Comparison of ENCODE assay signal across 12 cellular contexts in genomic region chr10:4351723-4352565, GRCh38.
DNase-seq lines count a peak whose midpoint lies in the region; ATAC-seq and TF ChIP-seq lines count a peak whose summit lies in the region.
"Had no signal": no experiment of that assay in that cellular context is flagged by ENCODE, and none has a peak within 500 bp of the region (broad histone marks: within the 10 kb centered on the region; RNA-seq: fewer than 3 reads in every experiment).

No MANE protein-coding gene starts in this region.

- H3K18ac ChIP-seq in mesenchymal stem cell (ENCODE audit: low read depth in 1 of 2, low read length in 2 of 2): peak overlapping the region in 1 of 2 experiments; percentile 44
- H3K18ac ChIP-seq in H9 (ENCODE audit: insufficient read length, low read depth, low read length): no peak overlapping the region

- H2BK15ac ChIP-seq in mesenchymal stem cell (ENCODE audit: low read depth, poor library complexity, severe bottlenecking) (no peak overlapping the region), H9 (ENCODE audit: low read depth, low read length) (no peak overlapping the region)

- H3K4me3 ChIP-seq in right atrium auricular region (no peak overlapping the region), mesenchymal stem cell (ENCODE audit: insufficient read depth in 1 of 2, low read depth in 1 of 2, low read length in 2 of 2) (no peak overlapping the region), aorta (ENCODE audit: low read length in 2 of 2) (no peak overlapping the region), H7 (ENCODE audit: insufficient read depth, low read depth, low read length) (no peak overlapping the region)
- H3K4me3 ChIP-seq: skin epidermis had no signal

- no peak overlapping the region for H3K4me2 ChIP-seq in mesenchymal stem cell (ENCODE audit: low read length, poor library complexity, severe bottlenecking)
- H3K4me2 ChIP-seq in H9 (ENCODE audit: insufficient read depth, insufficient read length, low read length): no peak overlapping the region

- H3K4ac ChIP-seq in mesenchymal stem cell (ENCODE audit: low read depth in 1 of 2, low read length in 2 of 2) (peak overlapping the region in 1 of 2 experiments; percentile 11), H9 (ENCODE audit: low read depth, low read length) (no peak overlapping the region)

- H3K27ac ChIP-seq in right atrium auricular region: no peak overlapping the region
- no peak overlapping the region for H3K27ac ChIP-seq in mesenchymal stem cell (ENCODE audit: low read length, poor library complexity, severe bottlenecking)
- peak overlapping the region in 1 of 2 donors; percentile 83 for H3K27ac ChIP-seq in aorta (ENCODE audit: low read depth in 1 of 2, low read length in 2 of 2)
- H3K27ac ChIP-seq in H9 (ENCODE audit: insufficient read length, low read depth, low read length): no peak overlapping the region

- 62% methylated on average over 2 of the region's 3 CpGs for WGBS in mesenchymal stem cell
- WGBS in aorta, 2 donors: 70 to 73% methylated on average over 3 of the region's 3 CpGs
- no CpG with 5 or more reads among the region's 3 CpGs for WGBS in H9 (ENCODE audit: extremely low coverage, insufficient read length, low lambda C conversion rate)

- intact Hi-C loops in Right ventricle myocardium superior (cut with DNase I): no loop called here
- intact Hi-C loops in aorta (cut with DNase I): loop anchor here (5.0 to 10.0 kb wide), 3 partner anchors 303 to 565 kb away; partner anchors contain the start of gene KLF6 (in 1 of the 2)

- H3K36me3 ChIP-seq in right atrium auricular region (no peaks in the 10 kb centered on the region), mesenchymal stem cell (ENCODE audit: control insufficient read depth in 1 of 2, insufficient read depth in 2 of 2, low read depth in 1 of 2, low read length in 2 of 2) (no peaks in the 10 kb centered on the region), aorta (ENCODE audit: control insufficient read depth in 1 of 2, insufficient read depth in 2 of 2, low read length in 1 of 2) (peaks cover 0 to 3% of the 10 kb centered on the region in 2 donors), H7 (replicated peaks; ENCODE audit: control insufficient read depth, insufficient read depth, low read length) (no peaks in the 10 kb centered on the region)

- H3K23ac ChIP-seq in mesenchymal stem cell (ENCODE audit: low read length in 2 of 2): peak overlapping the region in 1 of 2 experiments; percentile 77
- no peak overlapping the region for H3K23ac ChIP-seq in H9 (ENCODE audit: insufficient read length, low read depth, low read length)

- H3K4me3 Mint-ChIP-seq in H9: no peak overlapping the region
- H3K4me3 Mint-ChIP-seq: activated CD8-positive, alpha-beta memory T cell treated with anti-CD3 and anti-CD28 coated beads, Interleukin-2, amount 10 ng/mL, durations not matched to agents 7 days and 5 days had no signal

- peak overlapping the region; percentile 20 for H4K8ac ChIP-seq in mesenchymal stem cell (ENCODE audit: low read length)
- H4K8ac ChIP-seq in H9 (replicated peaks; ENCODE audit: insufficient read length, low read depth, low read length): no peak overlapping the region

- H2AK5ac ChIP-seq in mesenchymal stem cell (ENCODE audit: low read length, severe bottlenecking): peak overlapping the region; percentile 71
- H2AK5ac ChIP-seq in H9 (ENCODE audit: insufficient read length, low read length): no peak overlapping the region

- H3K4me1 ChIP-seq in right atrium auricular region (peaks cover 0 to 27% of the 10 kb centered on the region in 2 donors), mesenchymal stem cell (ENCODE audit: control insufficient read depth, insufficient read depth, low read depth, low read length) (peaks cover 4% of the 10 kb centered on the region), aorta (ENCODE audit: control insufficient read depth in 1 of 2, insufficient read depth in 2 of 2, low read length in 2 of 2) (peaks cover 11 to 14% of the 10 kb centered on the region in 2 donors), H9 (ENCODE audit: insufficient read depth, low read length) (no peaks in the 10 kb centered on the region)

- H3K27ac Mint-ChIP-seq in H9: no peak overlapping the region; a peak in 1 of 7 replicates
- H3K27ac Mint-ChIP-seq: activated CD8-positive, alpha-beta memory T cell treated with anti-CD3 and anti-CD28 coated beads, Interleukin-2, amount 10 ng/mL, durations not matched to agents 7 days and 5 days had no signal

- H3K79me1 ChIP-seq in mesenchymal stem cell (replicated peaks; ENCODE audit: low read length, poor library complexity, severe bottlenecking) (no peaks in the 10 kb centered on the region), H9 (ENCODE audit: insufficient read depth, low read depth, low read length, poor library complexity, severe bottlenecking) (no peaks in the 10 kb centered on the region)

- H2BK5ac ChIP-seq in mesenchymal stem cell (ENCODE audit: low read depth, low read length, poor library complexity, severe bottlenecking) (no peak overlapping the region), H9 (ENCODE audit: insufficient read length, low read length) (no peak overlapping the region)

- H3K4me1 Mint-ChIP-seq in H9: peaks cover 4% of the 10 kb centered on the region in 2 experiments; a peak in 2 of 4 replicates

- no peaks in the 10 kb centered on the region; the same call in 1 of the 2 replicates for H3K27me3 Mint-ChIP-seq in H9 (ENCODE audit: low read depth)

- ATAC-seq in Right ventricle myocardium superior (ENCODE audit: poor library complexity) (peak; percentile 47), aorta (ENCODE audit: low FRiP score) (peak; percentile 37), HG03025 (IDR thresholded peaks at IDR 0.05; ENCODE audit: low FRiP score, unreplicated experiment) (no peak)
- ATAC-seq: activated CD8-positive, alpha-beta memory T cell treated with anti-CD3 and anti-CD28 coated beads, Interleukin-2, amount 10 ng/mL, durations not matched to agents 7 days and 5 days had no signal

- H3K56ac ChIP-seq in H9 (ENCODE audit: insufficient read length, low read depth, low read length): no peak overlapping the region

- no peak overlapping the region for H4K5ac ChIP-seq in H9 (ENCODE audit: insufficient read length, low read depth, low read length)

- H2BK20ac ChIP-seq in H9 (ENCODE audit: low read depth, low read length, poor library complexity, severe bottlenecking): no peak overlapping the region

- H3K9ac ChIP-seq in mesenchymal stem cell (ENCODE audit: low read length) (peak overlapping the region; percentile 73), H9 (ENCODE audit: extremely low read depth, insufficient read length, low read length) (no peak overlapping the region)

- no peak overlapping the region for H3K14ac ChIP-seq in mesenchymal stem cell (ENCODE audit: low read length in 2 of 2)
- no peak overlapping the region for H3K14ac ChIP-seq in H9 (ENCODE audit: insufficient read depth, low read length)

- H2BK120ac ChIP-seq in mesenchymal stem cell (ENCODE audit: low read depth, low read length) (no peak overlapping the region), H9 (ENCODE audit: low read depth, low read length, poor library complexity, severe bottlenecking) (no peak overlapping the region)

- no peak overlapping the region for H3T11ph ChIP-seq in H9 (ENCODE audit: low read length)

- no peaks in the 10 kb centered on the region for H3K9me3 Mint-ChIP-seq in H9

- H3K9me3 ChIP-seq in right atrium auricular region: no peaks in the 10 kb centered on the region
- no peaks in the 10 kb centered on the region for H3K9me3 ChIP-seq in mesenchymal stem cell (ENCODE audit: control insufficient read depth, low read length)
- H3K9me3 ChIP-seq in aorta (ENCODE audit: control insufficient read depth, low read length): no peaks in the 10 kb centered on the region
- H3K9me3 ChIP-seq in H9 (ENCODE audit: control insufficient read depth, low read depth, low read length): no peaks in the 10 kb centered on the region

- H3K27me3 ChIP-seq in right atrium auricular region (no peaks in the 10 kb centered on the region), mesenchymal stem cell (ENCODE audit: control insufficient read depth in 1 of 2, insufficient read depth in 1 of 2, low read length in 2 of 2) (no peaks in the 10 kb centered on the region), aorta (ENCODE audit: control insufficient read depth in 1 of 2, insufficient read depth in 2 of 2, low read length in 1 of 2) (no peaks in the 10 kb centered on the region), H9 (ENCODE audit: insufficient read depth, low read length) (no peaks in the 10 kb centered on the region), H7 (ENCODE audit: control insufficient read depth, insufficient read depth, low read length) (no peaks in the 10 kb centered on the region)

- H4K20me1 ChIP-seq in H9 (ENCODE audit: control insufficient read depth, insufficient read depth, insufficient read length): no peaks in the 10 kb centered on the region

- H3K36me3 Mint-ChIP-seq in H9 (ENCODE audit: insufficient read depth in 1 of 3, low read depth in 3 of 3): no peaks in the 10 kb centered on the region
- H3K36me3 Mint-ChIP-seq: activated CD8-positive, alpha-beta memory T cell treated with anti-CD3 and anti-CD28 coated beads, Interleukin-2, amount 10 ng/mL, durations not matched to agents 7 days and 5 days had no signal

- TF ChIP-seq CTCF in right atrium auricular region (IDR thresholded peaks at IDR 0.05) (no peak), H9 (conservative IDR thresholded peaks at IDR 0.05) (no peak)

- H3K79me2 ChIP-seq in H9 (ENCODE audit: insufficient read depth, low read length): no peaks in the 10 kb centered on the region

- H2AFZ ChIP-seq in mesenchymal stem cell (ENCODE audit: low read depth, low read length) (no peak overlapping the region), H9 (ENCODE audit: low read length) (no peak overlapping the region)

- H2BK12ac ChIP-seq in mesenchymal stem cell (ENCODE audit: low read length in 2 of 2) (peak overlapping the region; percentile 2 to 63), H9 (ENCODE audit: insufficient read length, low read depth, low read length) (no peak overlapping the region)

- H4K91ac ChIP-seq in mesenchymal stem cell (ENCODE audit: low read length): no peak overlapping the region
- H4K91ac ChIP-seq in H9 (ENCODE audit: insufficient read length, low read depth, low read length): no peak overlapping the region

- no peak for DNase-seq in Right ventricle myocardium superior
- DNase-seq in right atrium auricular region (ENCODE audit: low spot score): no peak
- DNase-seq in dermis blood vessel endothelial cell: peak; percentile 63
- peak; percentile 86 for DNase-seq in mesenchymal stem cell
- DNase-seq in aorta: no peak
- no peak for DNase-seq in H9
- DNase-seq in H7: no peak
- DNase-seq: activated CD8-positive, alpha-beta memory T cell treated with anti-CD3 and anti-CD28 coated beads, Interleukin-2, amount 10 ng/mL, durations not matched to agents 7 days and 5 days; DMS79; NCI-H187 had no signal

- no peaks in the 10 kb centered on the region for H3K23me2 ChIP-seq in H9 (ENCODE audit: insufficient read length, low read depth, low read length, poor library complexity, severe bottlenecking)

Comparison
In these comparisons a context has a peak if more than half of its experiments do, and no peak if none do; other contexts are left out.
1. DNase-seq: peak in dermis blood vessel endothelial cell (single experiment) and mesenchymal stem cell (single experiment); none in Right ventricle myocardium superior (single experiment), right atrium auricular region (single experiment), aorta (0 of 2), H9 (single experiment) and H7 (single experiment).